ENCODE assay signal across 6 cellular contexts in the genomic region with DNA sequence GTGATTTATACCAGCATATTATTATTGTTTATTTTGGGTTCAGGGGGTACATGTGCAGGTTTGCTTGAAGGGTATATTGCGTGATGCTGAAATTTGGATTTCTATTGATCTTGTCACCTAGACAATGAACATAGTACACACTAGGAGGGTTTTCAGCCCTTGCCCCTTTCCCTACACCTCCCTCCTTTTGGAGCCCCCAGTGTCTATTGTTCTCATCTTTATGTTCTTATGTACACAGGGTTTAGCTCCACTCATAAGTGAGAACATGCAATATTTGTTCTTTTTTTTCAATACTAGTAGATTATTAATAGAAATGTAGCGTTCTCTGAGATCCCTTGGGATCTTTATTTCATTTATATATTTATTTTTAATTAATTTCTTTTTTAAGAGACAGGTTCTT.
"Had no signal": no experiment of that assay in that cellular context is flagged by ENCODE, and none has a peak within 500 bp of the region (broad histone marks: within the 10 kb centered on the region; RNA-seq: fewer than 3 reads in every experiment).

No MANE protein-coding gene starts in this region.

- DNase-seq: GM23248, GOT3, H7, HFFc6, IMR-90, KG1 had no signal
